Comparison of ENCODE assay signal across 13 cellular contexts in the genomic region with DNA sequence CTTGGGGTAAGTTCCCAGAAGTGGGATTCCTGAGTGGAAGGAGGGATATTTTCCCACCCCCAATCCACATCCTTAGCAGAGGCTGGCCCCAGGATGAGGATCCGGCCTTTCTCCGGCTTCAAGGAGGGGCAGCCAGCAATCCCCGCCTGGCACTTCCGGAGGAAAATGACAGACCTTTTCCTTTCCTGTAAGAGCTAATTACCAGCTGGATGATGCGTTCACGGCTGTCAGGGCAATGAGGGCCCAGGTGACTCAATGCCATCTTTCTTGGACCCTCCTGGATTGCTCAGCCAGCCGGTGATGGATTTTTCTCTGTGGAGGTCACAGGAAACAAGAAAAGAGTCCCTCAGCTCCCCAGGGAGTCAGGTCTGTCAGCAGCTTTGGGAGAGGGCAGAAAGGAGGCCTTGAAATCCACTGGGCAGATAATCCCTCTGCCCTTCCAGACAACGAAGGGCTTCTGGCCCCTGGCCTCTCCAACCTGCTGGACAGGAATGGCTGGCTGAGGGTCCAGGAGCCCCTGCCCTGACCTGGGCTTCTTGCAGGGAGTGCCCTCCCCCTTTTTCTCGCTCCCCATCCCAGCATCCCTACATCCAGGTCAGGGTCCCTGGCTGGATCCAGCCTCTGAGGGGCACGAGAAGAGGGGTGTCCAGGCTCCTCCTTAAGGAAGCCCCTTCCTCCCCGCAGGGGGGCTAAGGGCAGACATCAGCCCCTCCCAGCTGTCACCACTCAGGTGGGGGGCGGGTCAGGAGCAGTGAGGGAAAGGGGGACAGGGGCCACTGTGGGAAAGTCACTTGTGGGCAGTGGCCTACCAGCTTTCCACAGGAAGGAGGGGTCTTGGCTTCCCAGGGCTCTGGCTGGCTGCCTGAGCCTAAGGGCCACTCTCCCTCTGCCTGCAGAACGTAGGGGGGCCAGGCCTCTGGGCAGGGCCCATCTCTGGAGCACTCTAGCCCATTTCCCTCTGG. TPM values are rescaled to one million over a fixed set of nuclear protein-coding genes. Genes with fewer than 3 reads are reported as not detected.
DNase-seq lines count a peak whose midpoint lies in the region; ATAC-seq and TF ChIP-seq lines count a peak whose summit lies in the region.
"Had no signal": no experiment of that assay in that cellular context is flagged by ENCODE, and none has a peak within 500 bp of the region (broad histone marks: within the 10 kb centered on the region; RNA-seq: fewer than 3 reads in every experiment).

No MANE protein-coding gene starts in this region.

- TF ChIP-seq CTCF in BE2C (IDR thresholded peaks at IDR 0.05; ENCODE audit: low read depth, low read length) (no peak), HEK293 (tag by site-specific recombination; IDR thresholded peaks at IDR 0.05) (no peak)

- DNase-seq in BE2C (peak; percentile 40), dermis blood vessel endothelial cell (peak; percentile 95), lung microvascular endothelial cell (ENCODE audit: low read depth in 2 of 2) (peak; percentile 86 to 92), NCI-H345 (lab: John Stamatoyannopoulos, UW) (no peak)
- DNase-seq in stimulated activated CD8-positive, alpha-beta memory T cell treated with anti-CD3 and anti-CD28 coated beads, Interleukin-4, amount 100 ng/mL, for 48 hours: no peak
- no peak for DNase-seq in stimulated activated CD4-positive, alpha-beta T cell treated with anti-CD3 and anti-CD28 coated beads, Interleukin-15, amount 100 ng/mL, for 24 hours
- DNase-seq: Caco-2, head of caudate nucleus, NCI-H446, T-helper 17 cell, tibial artery had no signal

- no peak overlapping the region for H3K27ac ChIP-seq in HEK293 (ENCODE audit: extremely low read depth, low read depth, low read length)
- H3K27ac ChIP-seq: tibial artery had no signal

- no peak overlapping the region for H3K4me3 ChIP-seq in BE2C (ENCODE audit: low read depth, low read length)
- no peak overlapping the region for H3K4me3 ChIP-seq in HEK293 (ENCODE audit: low read depth, low read length)
- H3K4me3 ChIP-seq: tibial artery had no signal

- H3K27me3 ChIP-seq in BE2C: no peaks in the 10 kb centered on the region

- no peak for ATAC-seq in GM21786 (IDR thresholded peaks at IDR 0.05; ENCODE audit: unreplicated experiment)
- ATAC-seq: T-helper 17 cell had no signal

- H3K9me3 ChIP-seq in BE2C: no peaks in the 10 kb centered on the region
- no peaks in the 10 kb centered on the region for H3K9me3 ChIP-seq in HEK293 (ENCODE audit: control insufficient read depth, insufficient read depth, low read depth, low read length)
- H3K9me3 ChIP-seq: Caco-2, tibial artery had no signal

- H3K4me1 ChIP-seq in BE2C (peaks cover 11% of the 10 kb centered on the region), HEK293 (ENCODE audit: control insufficient read depth, insufficient read depth, low read length) (no peaks in the 10 kb centered on the region)

- POLR2A ChIA-PET in HEK293 (lab: Yijun Ruan, JAX): interaction anchor here (0.6 kb wide), 1 partner anchor 15 kb away, joined by 3 read pairs; no protein-coding TSS in a partner anchor

- H3K36me3 ChIP-seq in BE2C: no peaks in the 10 kb centered on the region
- H3K36me3 ChIP-seq in HEK293 (ENCODE audit: control insufficient read depth in 2 of 2, insufficient read depth in 1 of 2, low read length in 2 of 2): no peaks in the 10 kb centered on the region
- H3K36me3 ChIP-seq: tibial artery had no signal

- CTCF ChIA-PET in HEK293 (lab: Yijun Ruan, JAX): interaction anchor here (0.6 to 1.9 kb wide), 6 partner anchors 8 to 496 kb away, joined by 3 to 5 read pairs (median 4); no protein-coding TSS in a partner anchor

TF ChIP-seq in HEK293, 187 proteins besides CTCF, POLR2A, EP300 and RAD21 (continues in another document):
- TF ChIP-seq, protein P1, sequence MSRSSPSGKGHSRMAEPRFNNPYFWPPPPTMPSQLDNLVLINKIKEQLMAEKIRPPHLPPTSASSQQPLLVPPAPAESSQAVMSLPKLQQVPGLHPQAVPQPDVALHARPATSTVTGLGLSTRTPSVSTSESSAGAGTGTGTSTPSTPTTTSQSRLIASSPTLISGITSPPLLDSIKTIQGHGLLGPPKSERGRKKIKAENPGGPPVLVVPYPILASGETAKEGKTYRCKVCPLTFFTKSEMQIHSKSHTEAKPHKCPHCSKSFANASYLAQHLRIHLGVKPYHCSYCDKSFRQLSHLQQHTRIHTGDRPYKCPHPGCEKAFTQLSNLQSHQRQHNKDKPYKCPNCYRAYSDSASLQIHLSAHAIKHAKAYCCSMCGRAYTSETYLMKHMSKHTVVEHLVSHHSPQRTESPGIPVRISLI (tag by site-specific recombination; IDR thresholded peaks at IDR 0.05): no peak
- TF ChIP-seq ZNF747 (tag by site-specific recombination; IDR thresholded peaks at IDR 0.05): no peak
- TF ChIP-seq ZNF114 (tag by site-specific recombination; IDR thresholded peaks at IDR 0.05): no peak
- TF ChIP-seq ZSCAN30 (tag by site-specific recombination; IDR thresholded peaks at IDR 0.05): no peak
- TF ChIP-seq ZNF624 (tag by site-specific recombination; IDR thresholded peaks at IDR 0.05): no peak
- TF ChIP-seq ZNF518A (tag by site-specific recombination; conservative IDR thresholded peaks at IDR 0.05; ENCODE audit: low read depth): no peak
- no peak for TF ChIP-seq ZNF704 (tag by site-specific recombination; IDR thresholded peaks at IDR 0.05)
- TF ChIP-seq ZNF521 (tag by site-specific recombination; IDR thresholded peaks at IDR 0.05): no peak
- no peak for TF ChIP-seq KLF10 (tag by site-specific recombination; IDR thresholded peaks at IDR 0.05)
- TF ChIP-seq, protein P2, sequence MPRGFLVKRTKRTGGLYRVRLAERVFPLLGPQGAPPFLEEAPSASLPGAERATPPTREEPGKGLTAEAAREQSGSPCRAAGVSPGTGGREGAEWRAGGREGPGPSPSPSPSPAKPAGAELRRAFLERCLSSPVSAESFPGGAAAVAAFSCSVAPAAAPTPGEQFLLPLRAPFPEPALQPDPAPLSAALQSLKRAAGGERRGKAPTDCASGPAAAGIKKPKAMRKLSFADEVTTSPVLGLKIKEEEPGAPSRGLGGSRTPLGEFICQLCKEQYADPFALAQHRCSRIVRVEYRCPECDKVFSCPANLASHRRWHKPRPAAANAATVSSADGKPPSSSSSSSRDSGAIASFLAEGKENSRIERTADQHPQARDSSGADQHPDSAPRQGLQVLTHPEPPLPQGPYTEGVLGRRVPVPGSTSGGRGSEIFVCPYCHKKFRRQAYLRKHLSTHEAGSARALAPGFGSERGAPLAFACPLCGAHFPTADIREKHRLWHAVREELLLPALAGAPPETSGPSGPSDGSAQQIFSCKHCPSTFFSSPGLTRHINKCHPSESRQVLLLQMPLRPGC (tag by site-specific recombination; IDR thresholded peaks at IDR 0.05): no peak
- no peak for TF ChIP-seq MEIS1 (CRISPR knock-in tag; IDR thresholded peaks at IDR 0.05; ENCODE audit: borderline replicate concordance)

RNA-seq across cellular contexts. Expression of gene CCDC85C, which starts 16.1 kb away (rescaled TPM):
- 66.5 TPM for polyA plus RNA-seq in BE2C (2012; ENCODE audit: insufficient read depth, insufficient read length, low read depth)
- total RNA-seq in dermis blood vessel endothelial cell: 14.5 and 32.4 TPM in 2 replicates
- total RNA-seq in lung microvascular endothelial cell: 1.6 and 2.8 TPM in 2 replicates

RNA-seq across cellular contexts. Expression of gene HHIPL1, which starts 24.8 kb away (rescaled TPM):
- 0.14 TPM for polyA plus RNA-seq in BE2C (2012; ENCODE audit: insufficient read depth, insufficient read length, low read depth)
- 1.7 and 4.1 TPM in 2 replicates for total RNA-seq in dermis blood vessel endothelial cell
- total RNA-seq in lung microvascular endothelial cell: 0.79 and 1.1 TPM in 2 replicates

Comparison
In these comparisons a context has a peak if more than half of its experiments do, and no peak if none do; other contexts are left out.
1. DNase-seq: peak in BE2C (single experiment), dermis blood vessel endothelial cell (single experiment) and lung microvascular endothelial cell (2 of 2); none in NCI-H345 (single experiment), stimulated activated CD8-positive, alpha-beta memory T cell treated with anti-CD3 and anti-CD28 coated beads, Interleukin-4, amount 100 ng/mL, for 48 hours (single experiment) and stimulated activated CD4-positive, alpha-beta T cell treated with anti-CD3 and anti-CD28 coated beads, Interleukin-15, amount 100 ng/mL, for 24 hours (single experiment).